8 cellular contexts compared by ENCODE assay signal in genomic region chr1:83998205-83998598, GRCh38. TPM values are rescaled to one million over a fixed set of nuclear protein-coding genes. Genes with fewer than 3 reads are reported as not detected.
A peak's percentile ranks its signal among the peaks of the same experiment; 100 is the strongest.
DNase-seq lines count a peak whose midpoint lies in the region; ATAC-seq, FAIRE-seq and TF ChIP-seq lines count a peak whose summit lies in the region.

No MANE protein-coding gene starts in this region.

- H2AFZ ChIP-seq in endothelial cell of umbilical vein (ENCODE audit: low read depth, low read length) (peak overlapping the region; percentile 98), osteoblast (ENCODE audit: low read length) (peak overlapping the region; percentile 88)

- POLR2A ChIA-PET in endothelial cell of umbilical vein (lab: Charles Lee) = interaction anchor here (0.6 kb wide), 1 partner anchor 62 kb away, joined by 6 read pairs; no protein-coding TSS in a partner anchor

- H3K9ac ChIP-seq in NT2/D1 (ENCODE audit: insufficient read length, low read depth) (peak overlapping the region; percentile 92), endothelial cell of umbilical vein (replicated peaks; ENCODE audit: extremely low read depth, insufficient read depth, low read length) (no peak overlapping the region)

- CTCF ChIA-PET in endothelial cell of umbilical vein (lab: Charles Lee) = interaction anchor here (0.6 to 1.4 kb wide), 4 partner anchors 12 to 126 kb away, joined by 3 to 5 read pairs (median 4); no protein-coding TSS in a partner anchor

- H4K20me1 ChIP-seq in endothelial cell of umbilical vein (replicated peaks; ENCODE audit: control insufficient read depth, extremely low read depth, insufficient read depth, low read length) = no peaks in the 10 kb centered on the region
- H4K20me1 ChIP-seq in osteoblast (ENCODE audit: insufficient read depth, low read length) = no peaks in the 10 kb centered on the region

- intact Hi-C loops in endothelial cell of umbilical vein (cut with micrococcal nuclease) = loop anchor here (5.0 to 10.0 kb wide), 2 partner anchors 124 to 437 kb away; no protein-coding TSS in a partner anchor

- dilution Hi-C loops in endothelial cell of umbilical vein (cut with MboI; ENCODE audit: extremely low pct_ligation_motif_present, low sequenced_read_pairs) = no loop called here

- H3K36me3 ChIP-seq in NT2/D1 (ENCODE audit: insufficient read depth, insufficient read length, low read length) (no peaks in the 10 kb centered on the region), endothelial cell of umbilical vein (ENCODE audit: control insufficient read depth in 2 of 2, extremely low read depth in 1 of 2, insufficient read depth in 2 of 2, low read length in 2 of 2) (no peaks in the 10 kb centered on the region), osteoblast (ENCODE audit: insufficient read depth, low read length) (no peaks in the 10 kb centered on the region)

- FAIRE-seq in endothelial cell of umbilical vein (lab: Jason Lieb, UNC) = no peak

- H3K27ac ChIP-seq in endothelial cell of umbilical vein (ENCODE audit: insufficient read depth, low read depth, low read length) (no peak overlapping the region), osteoblast (ENCODE audit: low read depth, low read length) (no peak overlapping the region)

- H3K9me1 ChIP-seq in endothelial cell of umbilical vein (replicated peaks; ENCODE audit: control insufficient read depth, extremely low read depth, insufficient read depth, low read length) = no peaks in the 10 kb centered on the region

- no TSS peak for BruUV-seq in endothelial cell of umbilical vein (replicated peaks; lab: Mats Ljungman, UMichigan)

- no peaks in the 10 kb centered on the region for H3K4me1 ChIP-seq in NT2/D1 (ENCODE audit: insufficient read depth, insufficient read length)
- H3K4me1 ChIP-seq in endothelial cell of umbilical vein (ENCODE audit: control insufficient read depth, extremely low read depth, insufficient read depth, low read length) = peaks cover 17% of the 10 kb centered on the region
- peaks cover 5% of the 10 kb centered on the region for H3K4me1 ChIP-seq in osteoblast (ENCODE audit: insufficient read depth, low read length)

- H3K4me3 ChIP-seq in NT2/D1 (ENCODE audit: insufficient read length, low read depth) (peak overlapping the region; percentile 84), endothelial cell of umbilical vein (replicated peaks in 1 of 3; ENCODE audit: insufficient read depth in 1 of 3, low read depth in 1 of 3, low read length in 3 of 3) (peak overlapping the region in 2 of 3 experiments; percentile 63 to 74), osteoblast (ENCODE audit: insufficient read depth, low read length) (peak overlapping the region; percentile 81)

- ATAC-seq in GM19395 (IDR thresholded peaks at IDR 0.05; ENCODE audit: unreplicated experiment) (no peak), GM19467 (IDR thresholded peaks at IDR 0.05; ENCODE audit: unreplicated experiment) (no peak)

- TF ChIP-seq CTCF in endothelial cell of umbilical vein (IDR thresholded peaks at IDR 0.05; ENCODE audit: extremely low read depth in 1 of 2, insufficient read depth in 1 of 2, low read depth in 1 of 2, low read length in 2 of 2) (no peak), osteoblast (IDR thresholded peaks at IDR 0.05; ENCODE audit: extremely low read depth, low read depth, low read length) (no peak)

- H3K79me2 ChIP-seq in endothelial cell of umbilical vein (ENCODE audit: control insufficient read depth, insufficient read depth, low read length) = no peaks in the 10 kb centered on the region
- H3K79me2 ChIP-seq in osteoblast (ENCODE audit: insufficient read depth, low read length) = no peaks in the 10 kb centered on the region

- no peak for TF ChIP-seq POLR2A in endothelial cell of umbilical vein (IDR thresholded peaks at IDR 0.05; ENCODE audit: low read depth, low read length)

- DNase-seq in G401 (ENCODE audit: low spot score) (peak; percentile 57), NT2/D1 (ENCODE audit: low read depth, low spot score) (no peak), endothelial cell of umbilical vein (ENCODE audit: low read depth, low spot score) (peak; percentile 11), osteoblast (ENCODE audit: insufficient read length, low spot score, missing footprints) (no peak), dedifferentiated amniotic fluid mesenchymal stem cell (ENCODE audit: extremely low spot score) (no peak), NCI-H2029 (lab: John Stamatoyannopoulos, UW) (no peak)

- H3K9me3 ChIP-seq in NT2/D1 (ENCODE audit: insufficient read depth, low read length) (no peaks in the 10 kb centered on the region), endothelial cell of umbilical vein (replicated peaks; ENCODE audit: control insufficient read depth, insufficient read depth, low read length) (no peaks in the 10 kb centered on the region), osteoblast (ENCODE audit: low read depth, low read length) (no peaks in the 10 kb centered on the region)

- H3K27me3 ChIP-seq in NT2/D1 (ENCODE audit: insufficient read depth, insufficient read length) = peaks cover 44% of the 10 kb centered on the region
- H3K27me3 ChIP-seq in endothelial cell of umbilical vein (ENCODE audit: control insufficient read depth in 2 of 2, insufficient read depth in 2 of 2, low read length in 2 of 2) = peaks cover 4 to 5% of the 10 kb centered on the region in 2 experiments
- H3K27me3 ChIP-seq in osteoblast (ENCODE audit: insufficient read depth, low read length) = no peaks in the 10 kb centered on the region

- peak overlapping the region; percentile 87 for H3K4me2 ChIP-seq in endothelial cell of umbilical vein (ENCODE audit: insufficient read depth, low read length)
- H3K4me2 ChIP-seq in osteoblast (ENCODE audit: insufficient read depth, low read length) = peak overlapping the region; percentile 85

- in situ Hi-C loops in G401 (cut with HindIII; ENCODE audit: low sequenced_read_pairs) = no loop called here

TF ChIP-seq in endothelial cell of umbilical vein, 7 proteins besides CTCF, POLR2A, EP300 and RAD21:
- no peak for TF ChIP-seq FOS (IDR thresholded peaks at IDR 0.05; ENCODE audit: borderline replicate concordance, insufficient read depth, low read length)
- no peak for TF ChIP-seq MYC (IDR thresholded peaks at IDR 0.05; ENCODE audit: low read depth, low read length)
- TF ChIP-seq GATA2 (IDR thresholded peaks at IDR 0.05; ENCODE audit: insufficient read depth, insufficient read length, low read depth, low read length) = no peak
- TF ChIP-seq MAX (IDR thresholded peaks at IDR 0.05; ENCODE audit: insufficient read depth, insufficient read length) = no peak

RNA-seq across cellular contexts. Expression of gene TTLL7, which starts 0.7 kb away (rescaled TPM):
- not detected in 2 replicates for total RNA-seq in G401 (2014; rRNA removed; shearing (Covaris generic))
- 4.9 and 11.7 TPM in 2 replicates for total RNA-seq in endothelial cell of umbilical vein
- polyA plus RNA-seq in endothelial cell of umbilical vein = 1.7 and 2.1 TPM in 2 replicates
- 1.2 and 2.6 TPM in 2 replicates for polyA plus RNA-seq in endothelial cell of umbilical vein (2011; cell fraction: cytosol; rRNA removed)
- 8.4 and 8.7 TPM in 2 replicates for polyA plus RNA-seq in endothelial cell of umbilical vein (2011; cell fraction: nucleus; rRNA removed)
- 1.3 and 3.7 TPM in 2 replicates for polyA plus RNA-seq in endothelial cell of umbilical vein (2012)
- 4.2 and 4.8 TPM in 2 replicates for polyA minus RNA-seq in endothelial cell of umbilical vein
- 1.4 TPM for polyA minus RNA-seq in endothelial cell of umbilical vein (2011; cell fraction: cytosol; rRNA and poly(A)+ RNA removed)
- 6.4 and 8.5 TPM in 2 replicates for polyA minus RNA-seq in endothelial cell of umbilical vein (2011; cell fraction: nucleus; rRNA and poly(A)+ RNA removed)
- total RNA-seq in osteoblast = 13.8 and 15.3 TPM in 2 replicates

Comparison
In these comparisons a context has a peak if more than half of its experiments do, and no peak if none do; other contexts are left out.
1. DNase-seq: peak in G401 (single experiment) and endothelial cell of umbilical vein (single experiment); none in NT2/D1 (single experiment), osteoblast (single experiment), dedifferentiated amniotic fluid mesenchymal stem cell (single experiment) and NCI-H2029 (single experiment).
2. Peak in every context shown above with its lines, with median percentiles within 50 percentile points of each other: H3K4me3 ChIP-seq.